ENCODE assay signal across 1 cellular context in genomic region chr1:171753685-171754380, GRCh38.
TF ChIP-seq lines count a peak whose summit lies in the region.

No MANE protein-coding gene starts in this region.

TF ChIP-seq in K562, 482 proteins besides CTCF, POLR2A, EP300 and RAD21 (continued from another document and continues in another):
- TF ChIP-seq AFF4 (CRISPR knock-in tag; IDR thresholded peaks at IDR 0.05) (no peak), GABPA (tag; conservative IDR thresholded peaks at IDR 0.05; ENCODE audit: low read depth) (peak; percentile 81), PHB2 (IDR thresholded peaks at IDR 0.05; ENCODE audit: low read depth) (no peak), BRD4 (IDR thresholded peaks at IDR 0.05) (no peak), HOXB6 (CRISPR knock-in tag; IDR thresholded peaks at IDR 0.05; ENCODE audit: borderline replicate concordance) (no peak), TCF7 (IDR thresholded peaks at IDR 0.05; ENCODE audit: borderline replicate concordance) (no peak), ELF1 (tag; IDR thresholded peaks at IDR 0.05) (no peak), MAFK (IDR thresholded peaks at IDR 0.05; ENCODE audit: low read length) (no peak), SOX6 (IDR thresholded peaks at IDR 0.05) (0 out of 2 replicates have a peak, but pooled peaks have one; percentile 9), SRSF3 (IDR thresholded peaks at IDR 0.05; ENCODE audit: insufficient read depth, low read length) (no peak), SUPT5H (IDR thresholded peaks at IDR 0.05) (no peak), TAL1 (IDR thresholded peaks at IDR 0.05) (no peak), FOS (IDR thresholded peaks at IDR 0.05; ENCODE audit: extremely low read depth, insufficient read length) (no peak), ZNF165 (CRISPR knock-in tag; IDR thresholded peaks at IDR 0.05; ENCODE audit: borderline replicate concordance) (no peak), CHD4 (IDR thresholded peaks at IDR 0.05; ENCODE audit: insufficient read depth, insufficient replicate concordance, low read depth, low read length, poor library complexity, severe bottlenecking) (no peak), ZNF586 (CRISPR knock-in tag; conservative IDR thresholded peaks at IDR 0.05) (no peak), HMG20A (CRISPR knock-in tag; conservative IDR thresholded peaks at IDR 0.05) (no peak), NCOR1 (IDR thresholded peaks at IDR 0.05) (no peak), ZNF407 (IDR thresholded peaks at IDR 0.05; ENCODE audit: low read depth) (no peak), HDAC8 (tag; IDR thresholded peaks at IDR 0.05) (no peak), MAX (CRISPR knock-in tag; IDR thresholded peaks at IDR 0.05) (no peak), ZNF79 (CRISPR knock-in tag; IDR thresholded peaks at IDR 0.05; ENCODE audit: low read depth) (no peak), CSDE1 (IDR thresholded peaks at IDR 0.05) (no peak), CXXC5 (CRISPR knock-in tag; IDR thresholded peaks at IDR 0.05) (no peak), EWSR1 (IDR thresholded peaks at IDR 0.05; ENCODE audit: borderline replicate concordance, low read depth, partially characterized antibody) (no peak), FOXK2 (conservative IDR thresholded peaks at IDR 0.05 in 1 of 2, IDR thresholded peaks at IDR 0.05 in 1 of 2; ENCODE audit: low read depth in 2 of 2) (peak in 1 of 2 experiments; percentile 41; a peak in 1 of 4 replicates), PPARD (CRISPR knock-in tag; IDR thresholded peaks at IDR 0.05) (no peak), CBFB (CRISPR knock-in tag; IDR thresholded peaks at IDR 0.05) (no peak), ZNF232 (CRISPR knock-in tag; IDR thresholded peaks at IDR 0.05) (no peak), GABPB1 (CRISPR knock-in tag; IDR thresholded peaks at IDR 0.05) (no peak), HIVEP1 (CRISPR knock-in tag; IDR thresholded peaks at IDR 0.05) (no peak), HMGXB4 (CRISPR knock-in tag; IDR thresholded peaks at IDR 0.05) (no peak), HNRNPH1 (optimal IDR thresholded peaks at IDR 0.05; ENCODE audit: low read depth, low read length) (no peak), ZNF764 (CRISPR knock-in tag; IDR thresholded peaks at IDR 0.05; ENCODE audit: low read depth) (no peak), MIER1 (IDR thresholded peaks at IDR 0.05; ENCODE audit: low read depth) (no peak), MLLT1 (IDR thresholded peaks at IDR 0.05) (no peak), L3MBTL2 (IDR thresholded peaks at IDR 0.05) (0 out of 2 replicates have a peak, but pooled peaks have one; percentile 12), ZNF212 (CRISPR knock-in tag; IDR thresholded peaks at IDR 0.05) (no peak), RNF2 (IDR thresholded peaks at IDR 0.05) (no peak), ZBTB49 (CRISPR knock-in tag; IDR thresholded peaks at IDR 0.05; ENCODE audit: borderline replicate concordance) (no peak), ATF4 (CRISPR knock-in tag; IDR thresholded peaks at IDR 0.05) (no peak)
